In the genomic region with DNA sequence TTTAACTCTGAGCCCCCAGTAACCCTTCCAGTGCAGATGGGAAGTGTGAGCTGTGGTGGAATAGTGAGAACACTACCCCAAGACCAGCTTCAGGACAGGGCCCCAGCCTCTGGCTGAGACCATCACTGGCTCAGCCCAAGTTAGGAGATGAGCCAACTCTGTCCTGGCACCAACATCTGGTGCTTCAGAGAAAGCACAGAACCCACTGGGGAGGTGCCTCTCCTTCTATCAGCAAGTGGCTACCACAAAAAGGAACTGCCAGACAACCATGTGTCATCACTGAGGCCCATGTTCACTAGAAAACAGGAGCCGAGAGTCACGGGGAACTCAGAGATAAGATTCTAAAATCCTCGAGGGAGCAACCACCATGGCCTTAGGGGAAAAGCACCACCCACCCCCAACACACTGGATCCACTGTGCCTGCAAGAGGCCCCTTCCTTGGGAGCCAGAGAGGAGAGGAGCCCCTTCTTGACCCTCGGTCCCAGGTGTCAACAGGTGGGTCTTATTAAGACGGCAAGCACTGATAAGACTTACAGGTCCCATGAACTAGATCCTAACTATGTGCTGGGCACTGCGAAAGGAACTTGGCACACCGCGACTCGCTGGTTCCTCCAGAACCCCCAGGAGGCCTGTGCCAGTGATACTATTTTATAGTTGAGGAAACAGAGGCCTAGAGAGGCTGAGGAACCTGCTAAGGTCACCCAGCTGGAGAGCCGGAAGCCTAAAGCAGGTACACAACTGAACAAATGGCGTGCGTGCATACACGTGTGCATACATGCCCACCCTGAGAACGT, we compare ENCODE assay signal across 2 cellular contexts.
TF ChIP-seq lines count a peak whose summit lies in the region.

No MANE protein-coding gene starts in this region.

TF ChIP-seq in K562, 482 proteins besides CTCF, POLR2A, EP300 and RAD21 (continues in another document):
- TF ChIP-seq JUND (IDR thresholded peaks at IDR 0.05; ENCODE audit: borderline replicate concordance, low read depth, low read length) (peak; percentile 64; the same call in 1 of the 2 replicates), JUND (tag; IDR thresholded peaks at IDR 0.05; ENCODE audit: borderline replicate concordance, low read depth, low read length) (peak; percentile 54; the same call in 1 of the 3 replicates), ARID1B (IDR thresholded peaks at IDR 0.05) (peak; percentile 6; the same call in 1 of the 2 replicates), L3MBTL2 (IDR thresholded peaks at IDR 0.05) (peak; percentile 70), SREBF1 (IDR thresholded peaks at IDR 0.05; ENCODE audit: borderline replicate concordance, low read depth, low read length) (no peak), ATF7 (IDR thresholded peaks at IDR 0.05) (no peak; the same call in 1 of the 2 replicates), MYC (IDR thresholded peaks at IDR 0.05; ENCODE audit: low read depth, low read length) (0 out of 2 replicates have a peak, but pooled peaks have one; percentile 32), MYC (CRISPR knock-in tag; IDR thresholded peaks at IDR 0.05; ENCODE audit: borderline replicate concordance, low read depth) (no peak; the same call in 1 of the 2 replicates), BACH1 (tag; IDR thresholded peaks at IDR 0.05) (peak; percentile 41; the same call in 1 of the 2 replicates), ZNF175 (CRISPR knock-in tag; IDR thresholded peaks at IDR 0.05; ENCODE audit: low read depth) (peak; percentile 2; the same call in 1 of the 2 replicates), ERF (CRISPR knock-in tag; IDR thresholded peaks at IDR 0.05) (no peak), SPI1 (IDR thresholded peaks at IDR 0.05; ENCODE audit: borderline replicate concordance, low read depth, low read length) (peak; percentile 72; the same call in 1 of the 2 replicates), MEIS2 (IDR thresholded peaks at IDR 0.05; ENCODE audit: partially characterized antibody) (peak; percentile 57), ZNF12 (CRISPR knock-in tag; IDR thresholded peaks at IDR 0.05) (peak; percentile 87), CBX8 (IDR thresholded peaks at IDR 0.05; ENCODE audit: borderline replicate concordance, extremely low read depth, low read depth, low read length, poor library complexity, severe bottlenecking) (no peak), RCOR1 (IDR thresholded peaks at IDR 0.05; ENCODE audit: borderline replicate concordance in 1 of 2, low read depth in 2 of 2, low read length in 2 of 2) (peak in 1 of 2 experiments; percentile 38; a peak in 1 of 4 replicates)
- TF ChIP-seq, protein P1, sequence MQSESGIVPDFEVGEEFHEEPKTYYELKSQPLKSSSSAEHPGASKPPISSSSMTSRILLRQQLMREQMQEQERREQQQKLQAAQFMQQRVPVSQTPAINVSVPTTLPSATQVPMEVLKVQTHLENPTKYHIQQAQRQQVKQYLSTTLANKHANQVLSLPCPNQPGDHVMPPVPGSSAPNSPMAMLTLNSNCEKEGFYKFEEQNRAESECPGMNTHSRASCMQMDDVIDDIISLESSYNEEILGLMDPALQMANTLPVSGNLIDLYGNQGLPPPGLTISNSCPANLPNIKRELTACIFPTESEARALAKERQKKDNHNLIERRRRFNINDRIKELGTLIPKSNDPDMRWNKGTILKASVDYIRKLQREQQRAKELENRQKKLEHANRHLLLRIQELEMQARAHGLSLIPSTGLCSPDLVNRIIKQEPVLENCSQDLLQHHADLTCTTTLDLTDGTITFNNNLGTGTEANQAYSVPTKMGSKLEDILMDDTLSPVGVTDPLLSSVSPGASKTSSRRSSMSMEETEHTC (IDR thresholded peaks at IDR 0.05): 0 out of 2 replicates have a peak, but pooled peaks have one; percentile 17

TF ChIP-seq in GM23338, 12 proteins besides CTCF, POLR2A, EP300 and RAD21:
- TF ChIP-seq, protein P2, sequence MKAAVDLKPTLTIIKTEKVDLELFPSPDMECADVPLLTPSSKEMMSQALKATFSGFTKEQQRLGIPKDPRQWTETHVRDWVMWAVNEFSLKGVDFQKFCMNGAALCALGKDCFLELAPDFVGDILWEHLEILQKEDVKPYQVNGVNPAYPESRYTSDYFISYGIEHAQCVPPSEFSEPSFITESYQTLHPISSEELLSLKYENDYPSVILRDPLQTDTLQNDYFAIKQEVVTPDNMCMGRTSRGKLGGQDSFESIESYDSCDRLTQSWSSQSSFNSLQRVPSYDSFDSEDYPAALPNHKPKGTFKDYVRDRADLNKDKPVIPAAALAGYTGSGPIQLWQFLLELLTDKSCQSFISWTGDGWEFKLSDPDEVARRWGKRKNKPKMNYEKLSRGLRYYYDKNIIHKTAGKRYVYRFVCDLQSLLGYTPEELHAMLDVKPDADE (IDR thresholded peaks at IDR 0.05): no peak
- no peak for TF ChIP-seq ZNF114 (CRISPR knock-in tag; IDR thresholded peaks at IDR 0.05)
- TF ChIP-seq NANOG (IDR thresholded peaks at IDR 0.05; ENCODE audit: borderline replicate concordance): no peak
- TF ChIP-seq JUNB (IDR thresholded peaks at IDR 0.05; ENCODE audit: unreplicated experiment): no peak
- TF ChIP-seq EZH2phosphoT487 (IDR thresholded peaks at IDR 0.05; ENCODE audit: unreplicated experiment): no peak
- TF ChIP-seq, protein P3, sequence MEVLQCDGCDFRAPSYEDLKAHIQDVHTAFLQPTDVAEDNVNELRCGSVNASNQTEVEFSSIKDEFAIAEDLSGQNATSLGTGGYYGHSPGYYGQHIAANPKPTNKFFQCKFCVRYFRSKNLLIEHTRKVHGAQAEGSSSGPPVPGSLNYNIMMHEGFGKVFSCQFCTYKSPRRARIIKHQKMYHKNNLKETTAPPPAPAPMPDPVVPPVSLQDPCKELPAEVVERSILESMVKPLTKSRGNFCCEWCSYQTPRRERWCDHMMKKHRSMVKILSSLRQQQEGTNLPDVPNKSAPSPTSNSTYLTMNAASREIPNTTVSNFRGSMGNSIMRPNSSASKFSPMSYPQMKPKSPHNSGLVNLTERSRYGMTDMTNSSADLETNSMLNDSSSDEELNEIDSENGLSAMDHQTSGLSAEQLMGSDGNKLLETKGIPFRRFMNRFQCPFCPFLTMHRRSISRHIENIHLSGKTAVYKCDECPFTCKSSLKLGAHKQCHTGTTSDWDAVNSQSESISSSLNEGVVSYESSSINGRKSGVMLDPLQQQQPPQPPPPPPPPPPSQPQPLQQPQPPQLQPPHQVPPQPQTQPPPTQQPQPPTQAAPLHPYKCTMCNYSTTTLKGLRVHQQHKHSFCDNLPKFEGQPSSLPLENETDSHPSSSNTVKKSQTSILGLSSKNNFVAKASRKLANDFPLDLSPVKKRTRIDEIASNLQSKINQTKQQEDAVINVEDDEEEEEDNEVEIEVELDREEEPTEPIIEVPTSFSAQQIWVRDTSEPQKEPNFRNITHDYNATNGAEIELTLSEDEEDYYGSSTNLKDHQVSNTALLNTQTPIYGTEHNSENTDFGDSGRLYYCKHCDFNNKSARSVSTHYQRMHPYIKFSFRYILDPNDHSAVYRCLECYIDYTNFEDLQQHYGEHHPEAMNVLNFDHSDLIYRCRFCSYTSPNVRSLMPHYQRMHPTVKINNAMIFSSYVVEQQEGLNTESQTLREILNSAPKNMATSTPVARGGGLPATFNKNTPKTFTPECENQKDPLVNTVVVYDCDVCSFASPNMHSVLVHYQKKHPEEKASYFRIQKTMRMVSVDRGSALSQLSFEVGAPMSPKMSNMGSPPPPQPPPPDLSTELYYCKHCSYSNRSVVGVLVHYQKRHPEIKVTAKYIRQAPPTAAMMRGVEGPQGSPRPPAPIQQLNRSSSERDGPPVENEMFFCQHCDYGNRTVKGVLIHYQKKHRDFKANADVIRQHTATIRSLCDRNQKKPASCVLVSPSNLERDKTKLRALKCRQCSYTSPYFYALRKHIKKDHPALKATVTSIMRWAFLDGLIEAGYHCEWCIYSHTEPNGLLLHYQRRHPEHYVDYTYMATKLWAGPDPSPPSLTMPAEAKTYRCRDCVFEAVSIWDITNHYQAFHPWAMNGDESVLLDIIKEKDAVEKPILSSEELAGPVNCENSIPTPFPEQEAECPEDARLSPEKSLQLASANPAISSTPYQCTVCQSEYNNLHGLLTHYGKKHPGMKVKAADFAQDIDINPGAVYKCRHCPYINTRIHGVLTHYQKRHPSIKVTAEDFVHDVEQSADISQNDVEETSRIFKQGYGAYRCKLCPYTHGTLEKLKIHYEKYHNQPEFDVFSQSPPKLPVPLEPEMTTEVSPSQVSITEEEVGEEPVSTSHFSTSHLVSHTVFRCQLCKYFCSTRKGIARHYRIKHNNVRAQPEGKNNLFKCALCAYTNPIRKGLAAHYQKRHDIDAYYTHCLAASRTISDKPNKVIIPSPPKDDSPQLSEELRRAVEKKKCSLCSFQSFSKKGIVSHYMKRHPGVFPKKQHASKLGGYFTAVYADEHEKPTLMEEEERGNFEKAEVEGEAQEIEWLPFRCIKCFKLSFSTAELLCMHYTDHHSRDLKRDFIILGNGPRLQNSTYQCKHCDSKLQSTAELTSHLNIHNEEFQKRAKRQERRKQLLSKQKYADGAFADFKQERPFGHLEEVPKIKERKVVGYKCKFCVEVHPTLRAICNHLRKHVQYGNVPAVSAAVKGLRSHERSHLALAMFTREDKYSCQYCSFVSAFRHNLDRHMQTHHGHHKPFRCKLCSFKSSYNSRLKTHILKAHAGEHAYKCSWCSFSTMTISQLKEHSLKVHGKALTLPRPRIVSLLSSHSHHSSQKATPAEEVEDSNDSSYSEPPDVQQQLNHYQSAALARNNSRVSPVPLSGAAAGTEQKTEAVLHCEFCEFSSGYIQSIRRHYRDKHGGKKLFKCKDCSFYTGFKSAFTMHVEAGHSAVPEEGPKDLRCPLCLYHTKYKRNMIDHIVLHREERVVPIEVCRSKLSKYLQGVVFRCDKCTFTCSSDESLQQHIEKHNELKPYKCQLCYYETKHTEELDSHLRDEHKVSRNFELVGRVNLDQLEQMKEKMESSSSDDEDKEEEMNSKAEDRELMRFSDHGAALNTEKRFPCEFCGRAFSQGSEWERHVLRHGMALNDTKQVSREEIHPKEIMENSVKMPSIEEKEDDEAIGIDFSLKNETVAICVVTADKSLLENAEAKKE (CRISPR knock-in tag; IDR thresholded peaks at IDR 0.05): no peak
- no peak for TF ChIP-seq ZNF331 (CRISPR knock-in tag; IDR thresholded peaks at IDR 0.05; ENCODE audit: low read depth)
- TF ChIP-seq EZH2 (IDR thresholded peaks at IDR 0.05; ENCODE audit: low read depth, unreplicated experiment): no peak
- TF ChIP-seq STAT1 (IDR thresholded peaks at IDR 0.05; ENCODE audit: unreplicated experiment): no peak
- TF ChIP-seq CREB1 (CRISPR knock-in tag; IDR thresholded peaks at IDR 0.05; ENCODE audit: low read depth): no peak
- TF ChIP-seq, protein P4, sequence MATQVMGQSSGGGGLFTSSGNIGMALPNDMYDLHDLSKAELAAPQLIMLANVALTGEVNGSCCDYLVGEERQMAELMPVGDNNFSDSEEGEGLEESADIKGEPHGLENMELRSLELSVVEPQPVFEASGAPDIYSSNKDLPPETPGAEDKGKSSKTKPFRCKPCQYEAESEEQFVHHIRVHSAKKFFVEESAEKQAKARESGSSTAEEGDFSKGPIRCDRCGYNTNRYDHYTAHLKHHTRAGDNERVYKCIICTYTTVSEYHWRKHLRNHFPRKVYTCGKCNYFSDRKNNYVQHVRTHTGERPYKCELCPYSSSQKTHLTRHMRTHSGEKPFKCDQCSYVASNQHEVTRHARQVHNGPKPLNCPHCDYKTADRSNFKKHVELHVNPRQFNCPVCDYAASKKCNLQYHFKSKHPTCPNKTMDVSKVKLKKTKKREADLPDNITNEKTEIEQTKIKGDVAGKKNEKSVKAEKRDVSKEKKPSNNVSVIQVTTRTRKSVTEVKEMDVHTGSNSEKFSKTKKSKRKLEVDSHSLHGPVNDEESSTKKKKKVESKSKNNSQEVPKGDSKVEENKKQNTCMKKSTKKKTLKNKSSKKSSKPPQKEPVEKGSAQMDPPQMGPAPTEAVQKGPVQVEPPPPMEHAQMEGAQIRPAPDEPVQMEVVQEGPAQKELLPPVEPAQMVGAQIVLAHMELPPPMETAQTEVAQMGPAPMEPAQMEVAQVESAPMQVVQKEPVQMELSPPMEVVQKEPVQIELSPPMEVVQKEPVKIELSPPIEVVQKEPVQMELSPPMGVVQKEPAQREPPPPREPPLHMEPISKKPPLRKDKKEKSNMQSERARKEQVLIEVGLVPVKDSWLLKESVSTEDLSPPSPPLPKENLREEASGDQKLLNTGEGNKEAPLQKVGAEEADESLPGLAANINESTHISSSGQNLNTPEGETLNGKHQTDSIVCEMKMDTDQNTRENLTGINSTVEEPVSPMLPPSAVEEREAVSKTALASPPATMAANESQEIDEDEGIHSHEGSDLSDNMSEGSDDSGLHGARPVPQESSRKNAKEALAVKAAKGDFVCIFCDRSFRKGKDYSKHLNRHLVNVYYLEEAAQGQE (IDR thresholded peaks at IDR 0.05; ENCODE audit: unreplicated experiment): no peak
- TF ChIP-seq POLR2AphosphoS5 (IDR thresholded peaks at IDR 0.05; ENCODE audit: low read depth): no peak
